24 cellular contexts compared by ENCODE assay signal in the genomic region with DNA sequence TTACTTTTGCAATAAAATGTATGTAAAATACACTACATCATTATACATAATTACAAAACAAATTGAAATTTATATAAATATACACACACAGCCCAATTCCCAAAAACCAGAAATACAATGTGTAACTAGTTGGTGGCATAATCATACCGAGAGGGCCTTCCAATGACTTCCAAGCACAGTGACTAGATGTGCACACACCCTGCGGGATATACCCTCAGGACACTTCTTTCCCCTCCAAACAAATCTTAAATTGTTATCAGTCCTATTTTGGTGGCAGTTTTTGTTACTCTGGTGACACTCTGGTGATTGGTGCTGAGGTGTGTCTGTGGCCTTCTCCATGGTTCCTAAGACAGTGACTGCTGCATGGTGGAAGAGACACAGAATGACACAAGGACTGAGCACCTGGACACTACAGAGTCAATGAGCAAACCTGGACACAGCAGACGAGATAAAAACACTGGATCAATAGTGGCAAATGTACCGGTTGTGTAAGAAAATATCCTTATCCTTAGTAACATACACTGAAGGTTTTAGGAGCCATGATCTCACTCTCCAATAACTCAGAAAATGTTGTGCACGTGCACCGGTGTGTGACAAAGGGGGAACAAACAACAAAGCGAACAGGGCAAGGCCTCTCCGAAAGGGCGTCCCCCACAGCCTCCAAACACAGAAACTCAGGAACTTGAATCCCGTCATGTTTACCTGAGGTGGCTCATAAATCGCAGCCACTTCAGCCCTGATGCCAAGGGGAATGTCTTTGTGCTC. TPM values are rescaled to one million over a fixed set of nuclear protein-coding genes. Genes with fewer than 3 reads are reported as not detected.
A peak's percentile ranks its signal among the peaks of the same experiment; 100 is the strongest.
DNase-seq lines count a peak whose midpoint lies in the region; ATAC-seq and TF ChIP-seq lines count a peak whose summit lies in the region.
"Had no signal": no experiment of that assay in that cellular context is flagged by ENCODE, and none has a peak within 500 bp of the region (broad histone marks: within the 10 kb centered on the region; RNA-seq: fewer than 3 reads in every experiment).

No MANE protein-coding gene starts in this region.

- H3K27me3 Mint-ChIP-seq in Caco-2 (ENCODE audit: insufficient read depth, unreplicated experiment) (no peaks in the 10 kb centered on the region), nephron progenitor cell (ENCODE audit: low read depth, poor library complexity) (no peaks in the 10 kb centered on the region)
- H3K27me3 Mint-ChIP-seq: CD4-positive, alpha-beta memory T cell had no signal

- no peak overlapping the region for H3K4ac ChIP-seq in neuronal stem cell (ENCODE audit: low read length)

- no peak overlapping the region for H4K91ac ChIP-seq in neuronal stem cell (ENCODE audit: low read depth, low read length, poor library complexity)

- no peak overlapping the region for H3K14ac ChIP-seq in neuronal stem cell (ENCODE audit: low read length)

- no peak overlapping the region for H2AK5ac ChIP-seq in neuronal stem cell (ENCODE audit: low read depth, low read length)

- H3K4me3 ChIP-seq in A673 (ENCODE audit: low read depth, low read length, poor library complexity, severe bottlenecking) (no peak overlapping the region), Caco-2 (ENCODE audit: low read depth, low read length) (no peak overlapping the region), neuronal stem cell (ENCODE audit: low read length in 2 of 2) (no peak overlapping the region)
- H3K4me3 ChIP-seq: BLaER1 treated with 17β-estradiol and CSF1 and Interleukin-3, amounts not matched to agents 10 nM and 100 nM; GM23338 had no signal

- H3K27ac ChIP-seq in A673 (ENCODE audit: low read depth, low read length, poor library complexity, severe bottlenecking): no peak overlapping the region
- H3K27ac ChIP-seq in neuronal stem cell (replicated peaks; ENCODE audit: low read length): no peak overlapping the region
- H3K27ac ChIP-seq: BLaER1 treated with 17β-estradiol and CSF1 and Interleukin-3, amounts not matched to agents 10 nM and 100 nM; KMS-11 had no signal

- CTCF ChIA-PET in A673 (lab: Charles Lee) (no interaction called here), Caco-2 (lab: Charles Lee) (no interaction called here)

- H3K27ac Mint-ChIP-seq in Caco-2 (ENCODE audit: unreplicated experiment) (no peak overlapping the region), nephron progenitor cell (peak overlapping the region; percentile 91)
- no peak overlapping the region for H3K27ac Mint-ChIP-seq in stimulated activated effector memory CD8-positive, alpha-beta T cell treated with anti-CD3 and anti-CD28 coated beads, Interleukin-12 subunit alpha, Interleukin-12 subunit beta, amount 100 ng/mL, for 72 hours
- H3K27ac Mint-ChIP-seq: GM23338 had no signal

- H3K4me3 Mint-ChIP-seq in Caco-2 (ENCODE audit: unreplicated experiment) (no peak overlapping the region), nephron progenitor cell (no peak overlapping the region)
- no peak overlapping the region for H3K4me3 Mint-ChIP-seq in stimulated activated effector memory CD8-positive, alpha-beta T cell treated with anti-CD3 and anti-CD28 coated beads, Interleukin-12 subunit alpha, Interleukin-12 subunit beta, amount 100 ng/mL, for 72 hours
- H3K4me3 Mint-ChIP-seq: CD4-positive, alpha-beta memory T cell; GM23338 had no signal

- no peak overlapping the region for H2BK15ac ChIP-seq in neuronal stem cell (ENCODE audit: low read length)

- H3K9ac ChIP-seq in neuronal stem cell (ENCODE audit: low read depth, low read length, poor library complexity): no peak overlapping the region
- H3K9ac ChIP-seq: BLaER1 treated with 17β-estradiol and CSF1 and Interleukin-3, amounts not matched to agents 10 nM and 100 nM; KMS-11 had no signal

- no peaks in the 10 kb centered on the region for H3K9me3 ChIP-seq in A673 (ENCODE audit: low read depth, low read length, poor library complexity, severe bottlenecking)
- no peaks in the 10 kb centered on the region for H3K9me3 ChIP-seq in Caco-2
- H3K9me3 ChIP-seq in neuronal stem cell (replicated peaks in 1 of 2; ENCODE audit: control insufficient read depth in 2 of 2, insufficient read depth in 1 of 2, low read depth in 1 of 2, low read length in 2 of 2): no peaks in the 10 kb centered on the region
- H3K9me3 ChIP-seq: BLaER1 treated with 17β-estradiol and CSF1 and Interleukin-3, amounts not matched to agents 10 nM and 100 nM had no signal

- H3K9me3 Mint-ChIP-seq in Caco-2 (ENCODE audit: unreplicated experiment) (no peaks in the 10 kb centered on the region), nephron progenitor cell (no peaks in the 10 kb centered on the region)
- no peaks in the 10 kb centered on the region for H3K9me3 Mint-ChIP-seq in stimulated activated effector memory CD8-positive, alpha-beta T cell treated with anti-CD3 and anti-CD28 coated beads, Interleukin-12 subunit alpha, Interleukin-12 subunit beta, amount 100 ng/mL, for 72 hours
- H3K9me3 Mint-ChIP-seq: CD4-positive, alpha-beta memory T cell; GM23338 had no signal

- no peak overlapping the region for H3K18ac ChIP-seq in neuronal stem cell (ENCODE audit: low read length)

- intact Hi-C loops in A673 (cut with micrococcal nuclease; ENCODE audit: unreplicated experiment) (loop anchor here (10.0 kb wide), 1 partner anchor 89 kb away; a partner anchor contains a TSS), Caco-2 (cut with micrococcal nuclease; ENCODE audit: unreplicated experiment) (no loop called here)

- ATAC-seq in stimulated activated effector memory CD8-positive, alpha-beta T cell treated with anti-CD3 and anti-CD28 coated beads, Interleukin-12 subunit alpha, Interleukin-12 subunit beta, amount 100 ng/mL, for 72 hours: no peak
- ATAC-seq: GM23338 had no signal

- H3K4me2 ChIP-seq in neuronal stem cell (ENCODE audit: insufficient read depth, low read length, poor library complexity, severe bottlenecking): no peak overlapping the region
- H3K4me2 ChIP-seq: BLaER1 treated with 17β-estradiol and CSF1 and Interleukin-3, amounts not matched to agents 10 nM and 100 nM; GM23338; KMS-11 had no signal

- H2BK12ac ChIP-seq in neuronal stem cell (ENCODE audit: low read length): no peak overlapping the region

- H3K79me1 ChIP-seq in neuronal stem cell (ENCODE audit: low read depth, low read length): peaks cover 2% of the 10 kb centered on the region

- no peak overlapping the region for H3K23ac ChIP-seq in neuronal stem cell (ENCODE audit: low read depth, low read length, poor library complexity)

- H3K27me3 ChIP-seq in A673 (replicated peaks; ENCODE audit: insufficient read depth, low read depth, low read length, poor library complexity) (no peaks in the 10 kb centered on the region), Caco-2 (replicated peaks; ENCODE audit: control insufficient read depth, insufficient read depth, low read length) (no peaks in the 10 kb centered on the region), neuronal stem cell (ENCODE audit: control insufficient read depth in 3 of 3, insufficient read depth in 3 of 3, low read depth in 1 of 3, low read length in 3 of 3) (no peaks in the 10 kb centered on the region)
- H3K27me3 ChIP-seq: BLaER1 treated with 17β-estradiol and CSF1 and Interleukin-3, amounts not matched to agents 10 nM and 100 nM had no signal

- no peaks in the 10 kb centered on the region for H3K4me1 Mint-ChIP-seq in Caco-2 (ENCODE audit: low read depth, unreplicated experiment)
- no peaks in the 10 kb centered on the region for H3K4me1 Mint-ChIP-seq in nephron progenitor cell
- H3K4me1 Mint-ChIP-seq in stimulated activated effector memory CD8-positive, alpha-beta T cell treated with anti-CD3 and anti-CD28 coated beads, Interleukin-12 subunit alpha, Interleukin-12 subunit beta, amount 100 ng/mL, for 72 hours: peaks cover 21% of the 10 kb centered on the region
- H3K4me1 Mint-ChIP-seq: GM23338 had no signal

- peaks cover 90% of the 10 kb centered on the region for H3K36me3 Mint-ChIP-seq in Caco-2 (ENCODE audit: insufficient read depth, unreplicated experiment)
- peaks cover 49% of the 10 kb centered on the region for H3K36me3 Mint-ChIP-seq in nephron progenitor cell (ENCODE audit: low read depth)
- H3K36me3 Mint-ChIP-seq in stimulated activated effector memory CD8-positive, alpha-beta T cell treated with anti-CD3 and anti-CD28 coated beads, Interleukin-12 subunit alpha, Interleukin-12 subunit beta, amount 100 ng/mL, for 72 hours: peaks cover 100% of the 10 kb centered on the region

- no CpG with 5 or more reads among the region's 11 CpGs for WGBS in neuronal stem cell (ENCODE audit: extremely low coverage in 2 of 2, insufficient read length in 2 of 2, insufficient replicate concordance in 1 of 2), 2 donors

- POLR2A ChIA-PET in A673 (lab: Charles Lee; ENCODE audit: low non-redundant PET) (no interaction called here), Caco-2 (lab: Charles Lee) (no interaction called here)

- DNase-seq in A673 (ENCODE audit: low spot score): no peak
- peak in 1 of 2 experiments; percentile 22 for DNase-seq in Caco-2
- peak; percentile 39 for DNase-seq in astrocyte of the hippocampus (ENCODE audit: low read depth, low spot score)
- no peak for DNase-seq in nephron progenitor cell
- no peak for DNase-seq in stimulated activated effector memory CD8-positive, alpha-beta T cell treated with anti-CD3 and anti-CD28 coated beads, Interleukin-12 subunit alpha, Interleukin-12 subunit beta, amount 100 ng/mL, for 72 hours (ENCODE audit: low spot score in 2 of 2)
- DNase-seq in neuronal stem cell (ENCODE audit: low spot score): no peak
- no peak for DNase-seq in NCI-H510A (lab: John Stamatoyannopoulos, UW)
- DNase-seq: ACHN; Calu3; CD4-positive, alpha-beta memory T cell; DMS153; HCEC 1CT; NCI-H1092 treated with DMSO at 0.1 percent for 48 hours; NCI-H1436 treated with DMSO at 0.1 percent for 48 hours; NCI-H1930; NCI-H226; NCI-H524; NCI-H774; NK-92 treated with Interleukin-12 subunit alpha and Interleukin-12 subunit beta, amount 100 ng/mL, for 24 hours; SIG-M5 had no signal

- H3K36me3 ChIP-seq in A673 (ENCODE audit: insufficient read depth, low read length, poor library complexity, severe bottlenecking): peaks cover 85% of the 10 kb centered on the region
- peaks cover 9% of the 10 kb centered on the region for H3K36me3 ChIP-seq in Caco-2 (ENCODE audit: control insufficient read depth, insufficient read depth, low read length)
- H3K36me3 ChIP-seq in neuronal stem cell (replicated peaks in 1 of 2; ENCODE audit: control insufficient read depth in 2 of 2, insufficient read depth in 2 of 2, low read length in 2 of 2): peaks cover 42 to 94% of the 10 kb centered on the region in 2 donors

- H2BK120ac ChIP-seq in neuronal stem cell (ENCODE audit: low read depth, low read length): no peak overlapping the region

- no peak overlapping the region for H4K8ac ChIP-seq in neuronal stem cell (ENCODE audit: low read depth, low read length)

- no peak overlapping the region for H2AFZ ChIP-seq in neuronal stem cell (ENCODE audit: low read length)
- H2AFZ ChIP-seq: GM23338 had no signal

- H3K4me1 ChIP-seq in A673 (ENCODE audit: insufficient read depth, low read length, poor library complexity, severe bottlenecking) (peaks cover 4% of the 10 kb centered on the region), Caco-2 (no peaks in the 10 kb centered on the region), neuronal stem cell (ENCODE audit: control insufficient read depth in 2 of 2, insufficient read depth in 1 of 2, low read depth in 1 of 2, low read length in 2 of 2) (no peaks in the 10 kb centered on the region)

- no peak overlapping the region for H2BK5ac ChIP-seq in neuronal stem cell (ENCODE audit: low read length)

- TF ChIP-seq CTCF in A673 (conservative IDR thresholded peaks at IDR 0.05; ENCODE audit: low read depth, low read length) (no peak), Caco-2 (IDR thresholded peaks at IDR 0.05; ENCODE audit: insufficient read depth in 1 of 2, low read depth in 1 of 2, low read length in 1 of 2, severe bottlenecking in 1 of 2, unreplicated experiment in 1 of 2) (no peak), nephron progenitor cell (IDR thresholded peaks at IDR 0.05) (no peak)

- BruUV-seq in A673 (replicated peaks; lab: Mats Ljungman, UMichigan): TSS peak; percentile 7
- TSS peak; percentile 8 for BruUV-seq in Caco-2 (replicated peaks; lab: Mats Ljungman, UMichigan)

RNA-seq across cellular contexts. Expression of a gene that starts 32.9 kb away (rescaled TPM):
- 188 and 195 TPM in 2 replicates for total RNA-seq in A673 (2021)
- 119 and 139 TPM in 2 replicates for total RNA-seq in Caco-2 (2022)
- 54.2 TPM for polyA plus RNA-seq in neuronal stem cell (2013, experiment 1 of 2)
- 54.2 TPM for polyA plus RNA-seq in neuronal stem cell (2013, experiment 2 of 2)

RNA-seq across cellular contexts. Expression of a gene that starts 33.0 kb away (rescaled TPM):
- total RNA-seq in A673 (2021) (0.74 and 1.1 TPM in 2 replicates), Caco-2 (2022) (4.0 and 4.1 TPM in 2 replicates)
- 1.3 TPM for polyA plus RNA-seq in neuronal stem cell (2013, experiment 1 of 2)
- 1.1 TPM for polyA plus RNA-seq in neuronal stem cell (2013, experiment 2 of 2)

RNA-seq across cellular contexts. Expression of a gene that starts 51.9 kb away (rescaled TPM):
- total RNA-seq in A673 (2021) (49.4 and 49.5 TPM in 2 replicates), Caco-2 (2022) (38.5 and 42.2 TPM in 2 replicates)
- 11.8 TPM for polyA plus RNA-seq in neuronal stem cell (2013, experiment 1 of 2)
- 12.1 TPM for polyA plus RNA-seq in neuronal stem cell (2013, experiment 2 of 2)

RNA-seq across cellular contexts. Expression of a gene that starts 52.3 kb away (rescaled TPM):
- 0.43 and 0.52 TPM in 2 replicates for total RNA-seq in A673 (2021)
- not detected in 2 replicates for total RNA-seq in Caco-2 (2022)
- 0.07 TPM for polyA plus RNA-seq in neuronal stem cell (2013, experiment 1 of 2)
- not detected for polyA plus RNA-seq in neuronal stem cell (2013, experiment 2 of 2)
- total RNA-seq: Calu3, G401 had no signal
